24 cellular contexts compared by ENCODE assay signal in genomic region chr6:11386726-11387125, GRCh38.
DNase-seq lines count a peak whose midpoint lies in the region; ATAC-seq and TF ChIP-seq lines count a peak whose summit lies in the region.
"Had no signal": no experiment of that assay in that cellular context is flagged by ENCODE, and none has a peak within 500 bp of the region (broad histone marks: within the 10 kb centered on the region; RNA-seq: fewer than 3 reads in every experiment).

No MANE protein-coding gene starts in this region.

- peak overlapping the region; percentile 51 for H3K4me3 Mint-ChIP-seq in activated CD4-positive, alpha-beta T cell treated with anti-CD3 and anti-CD28 coated beads, Interleukin-2, amount 10 ng/mL, durations not matched to agents 24 days and 14 days
- H3K4me3 Mint-ChIP-seq in Caco-2 (ENCODE audit: unreplicated experiment): no peak overlapping the region
- peak overlapping the region; percentile 64 for H3K4me3 Mint-ChIP-seq in T-helper 17 cell
- no peak overlapping the region for H3K4me3 Mint-ChIP-seq in CD4-positive, alpha-beta T cell
- H3K4me3 Mint-ChIP-seq: activated naive CD8-positive, alpha-beta T cell treated with anti-CD3 and anti-CD28 coated beads, Interleukin-2, amount 10 ng/mL, durations not matched to agents 7 days and 5 days; naive thymus-derived CD8-positive, alpha-beta T cell had no signal

- peak overlapping the region; percentile 65 for H3K27ac Mint-ChIP-seq in activated CD4-positive, alpha-beta T cell treated with anti-CD3 and anti-CD28 coated beads, Interleukin-2, amount 10 ng/mL, durations not matched to agents 24 days and 14 days
- H3K27ac Mint-ChIP-seq in Caco-2 (ENCODE audit: unreplicated experiment): peak overlapping the region; percentile 5
- peak overlapping the region; percentile 66 for H3K27ac Mint-ChIP-seq in T-helper 17 cell
- H3K27ac Mint-ChIP-seq in CD4-positive, alpha-beta T cell: no peak overlapping the region

- peaks cover 34% of the 10 kb centered on the region for H3K4me1 Mint-ChIP-seq in activated CD4-positive, alpha-beta T cell treated with anti-CD3 and anti-CD28 coated beads, Interleukin-2, amount 10 ng/mL, durations not matched to agents 24 days and 14 days
- H3K4me1 Mint-ChIP-seq in Caco-2 (ENCODE audit: low read depth, unreplicated experiment): no peaks in the 10 kb centered on the region
- peaks cover 28% of the 10 kb centered on the region for H3K4me1 Mint-ChIP-seq in T-helper 17 cell
- peaks cover 34% of the 10 kb centered on the region for H3K4me1 Mint-ChIP-seq in CD4-positive, alpha-beta T cell (ENCODE audit: low read depth)

- H3K27me3 Mint-ChIP-seq in activated CD4-positive, alpha-beta T cell treated with anti-CD3 and anti-CD28 coated beads, Interleukin-2, amount 10 ng/mL, durations not matched to agents 24 days and 14 days: peaks cover 1% of the 10 kb centered on the region
- no peaks in the 10 kb centered on the region for H3K27me3 Mint-ChIP-seq in Caco-2 (ENCODE audit: insufficient read depth, unreplicated experiment)
- H3K27me3 Mint-ChIP-seq in T-helper 17 cell: no peaks in the 10 kb centered on the region
- no peaks in the 10 kb centered on the region for H3K27me3 Mint-ChIP-seq in CD4-positive, alpha-beta T cell
- H3K27me3 Mint-ChIP-seq: activated naive CD8-positive, alpha-beta T cell treated with anti-CD3 and anti-CD28 coated beads, Interleukin-2, amount 10 ng/mL, durations not matched to agents 7 days and 5 days had no signal

- intact Hi-C loops in activated CD4-positive, alpha-beta T cell treated with anti-CD3 and anti-CD28 coated beads, Interleukin-2, amount 10 ng/mL, durations not matched to agents 24 days and 14 days (cut with micrococcal nuclease): loop anchor here (1.0 kb wide), 2 partner anchors 27 to 74 kb away; no protein-coding TSS in a partner anchor
- intact Hi-C loops in Caco-2 (cut with micrococcal nuclease; ENCODE audit: unreplicated experiment): no loop called here
- intact Hi-C loops in mucosa of descending colon (cut with DNase I, micrococcal nuclease): no loop called here
- intact Hi-C loops in CD4-positive, alpha-beta T cell (cut with DNase I, micrococcal nuclease): no loop called here

- H3K36me3 ChIP-seq in Caco-2 (ENCODE audit: control insufficient read depth, insufficient read depth, low read length): no peaks in the 10 kb centered on the region
- H3K36me3 ChIP-seq in mucosa of descending colon (ENCODE audit: low read depth): no peaks in the 10 kb centered on the region
- H3K36me3 ChIP-seq: HAP-1, heart right ventricle had no signal

- H3K9me3 ChIP-seq in Caco-2: peaks cover 5% of the 10 kb centered on the region; the same call in 1 of the 2 replicates
- no peaks in the 10 kb centered on the region for H3K9me3 ChIP-seq in T-helper 17 cell (ENCODE audit: control insufficient read depth, low read length, poor library complexity, severe bottlenecking)
- no peaks in the 10 kb centered on the region for H3K9me3 ChIP-seq in mucosa of descending colon
- no peaks in the 10 kb centered on the region for H3K9me3 ChIP-seq in CD4-positive, alpha-beta T cell (ENCODE audit: control insufficient read depth, low read length)

- H3K4me3 ChIP-seq in Caco-2 (ENCODE audit: low read depth, low read length) (no peak overlapping the region), mucosa of descending colon (no peak overlapping the region)
- H3K4me3 ChIP-seq: HAP-1, heart right ventricle had no signal

- ATAC-seq in T-helper 17 cell (no peak), mucosa of descending colon (peak; percentile 61), GM21529 (IDR thresholded peaks at IDR 0.05; ENCODE audit: unreplicated experiment) (no peak)
- no peak for ATAC-seq in CD4-positive, alpha-beta T cell (ENCODE audit: poor library complexity)
- ATAC-seq: heart right ventricle; naive thymus-derived CD8-positive, alpha-beta T cell had no signal

- H3K36me3 Mint-ChIP-seq in activated CD4-positive, alpha-beta T cell treated with anti-CD3 and anti-CD28 coated beads, Interleukin-2, amount 10 ng/mL, durations not matched to agents 24 days and 14 days (ENCODE audit: low read depth): no peaks in the 10 kb centered on the region
- H3K36me3 Mint-ChIP-seq in Caco-2 (ENCODE audit: insufficient read depth, unreplicated experiment) (no peaks in the 10 kb centered on the region), T-helper 17 cell (ENCODE audit: low read depth) (no peaks in the 10 kb centered on the region)
- peaks cover 7% of the 10 kb centered on the region for H3K36me3 Mint-ChIP-seq in CD4-positive, alpha-beta T cell (ENCODE audit: low read depth)
- H3K36me3 Mint-ChIP-seq: naive thymus-derived CD8-positive, alpha-beta T cell had no signal

- POLR2A ChIA-PET in Caco-2 (lab: Charles Lee): no interaction called here
- POLR2A ChIA-PET in CD4-positive, alpha-beta T cell (lab: Charles Lee): no interaction called here

- H3K9me3 Mint-ChIP-seq in activated CD4-positive, alpha-beta T cell treated with anti-CD3 and anti-CD28 coated beads, Interleukin-2, amount 10 ng/mL, durations not matched to agents 24 days and 14 days: peaks cover 12% of the 10 kb centered on the region
- no peaks in the 10 kb centered on the region for H3K9me3 Mint-ChIP-seq in Caco-2 (ENCODE audit: unreplicated experiment)
- no peaks in the 10 kb centered on the region for H3K9me3 Mint-ChIP-seq in CD4-positive, alpha-beta T cell
- H3K9me3 Mint-ChIP-seq: activated naive CD8-positive, alpha-beta T cell treated with anti-CD3 and anti-CD28 coated beads, Interleukin-2, amount 10 ng/mL, durations not matched to agents 7 days and 5 days; naive thymus-derived CD8-positive, alpha-beta T cell had no signal

- H3K27me3 ChIP-seq in Caco-2 (replicated peaks; ENCODE audit: control insufficient read depth, insufficient read depth, low read length): no peaks in the 10 kb centered on the region
- no peaks in the 10 kb centered on the region for H3K27me3 ChIP-seq in CD4-positive, alpha-beta T cell (ENCODE audit: control insufficient read depth, insufficient read depth, low read length)

- no peak overlapping the region for H3K27ac ChIP-seq in CD4-positive, alpha-beta T cell (ENCODE audit: low read depth, low read length)
- H3K27ac ChIP-seq: C4-2B, epithelial cell of prostate, heart right ventricle, HL-60 had no signal

- TF ChIP-seq CTCF in Caco-2 (IDR thresholded peaks at IDR 0.05; ENCODE audit: insufficient read depth in 1 of 2, low read depth in 1 of 2, low read length in 1 of 2, severe bottlenecking in 1 of 2, unreplicated experiment in 1 of 2): no peak
- no peak for TF ChIP-seq CTCF in mucosa of descending colon (IDR thresholded peaks at IDR 0.05)
- TF ChIP-seq CTCF in CD4-positive, alpha-beta T cell (IDR thresholded peaks at IDR 0.05): no peak

- CTCF ChIA-PET in Caco-2 (lab: Charles Lee): no interaction called here
- CTCF ChIA-PET in CD4-positive, alpha-beta T cell (lab: Charles Lee): no interaction called here

- no peak for DNase-seq in activated CD4-positive, alpha-beta T cell treated with anti-CD3 and anti-CD28 coated beads, Interleukin-2, amount 10 ng/mL, durations not matched to agents 24 days and 14 days
- no peak for DNase-seq in activated CD4-positive, alpha-beta T cell treated with anti-CD3 and anti-CD28 coated beads, Interleukin-2, amount 50 U/mL, for 48 hours
- no peak for DNase-seq in Caco-2
- no peak for DNase-seq in T-helper 17 cell
- peak in 1 of 3 donors; percentile 31 for DNase-seq in mucosa of descending colon
- DNase-seq in activated gamma-delta T cell treated with Interleukin-2 at 50 U/mL for 16 hours: no peak
- DNase-seq in CD4-positive, alpha-beta T cell: no peak
- DNase-seq: activated CD8-positive, alpha-beta memory T cell treated with anti-CD3 and anti-CD28 coated beads for 24 hours; activated naive CD8-positive, alpha-beta T cell treated with anti-CD3 and anti-CD28 coated beads, Interleukin-2, amount 10 ng/mL, durations not matched to agents 7 days and 5 days; activated T-cell treated with anti-CD3 and anti-CD28 coated beads, Interleukin-2, amount 50 U/mL, for 48 hours; DMS53; GDM1; heart right ventricle; naive thymus-derived CD8-positive, alpha-beta T cell; NCI-H1417; NCI-H524 treated with DMSO at 0.1 percent for 48 hours; Right ventricle myocardium superior; SW 1271; trophoblast cell had no signal

- BruUV-seq in Caco-2 (replicated peaks; lab: Mats Ljungman, UMichigan): no TSS peak

- peaks cover 30% of the 10 kb centered on the region for H3K4me1 ChIP-seq in Caco-2
- H3K4me1 ChIP-seq in mucosa of descending colon (ENCODE audit: low read depth): peaks cover 4% of the 10 kb centered on the region

Comparison
In these comparisons a context has a peak if more than half of its experiments do, and no peak if none do; other contexts are left out.
1. H3K4me3 Mint-ChIP-seq: peak in activated CD4-positive, alpha-beta T cell treated with anti-CD3 and anti-CD28 coated beads, Interleukin-2, amount 10 ng/mL, durations not matched to agents 24 days and 14 days (single experiment) and T-helper 17 cell (single experiment); none in Caco-2 (single experiment) and CD4-positive, alpha-beta T cell (single experiment).